ENCODE assay signal across 8 cellular contexts in the genomic region with DNA sequence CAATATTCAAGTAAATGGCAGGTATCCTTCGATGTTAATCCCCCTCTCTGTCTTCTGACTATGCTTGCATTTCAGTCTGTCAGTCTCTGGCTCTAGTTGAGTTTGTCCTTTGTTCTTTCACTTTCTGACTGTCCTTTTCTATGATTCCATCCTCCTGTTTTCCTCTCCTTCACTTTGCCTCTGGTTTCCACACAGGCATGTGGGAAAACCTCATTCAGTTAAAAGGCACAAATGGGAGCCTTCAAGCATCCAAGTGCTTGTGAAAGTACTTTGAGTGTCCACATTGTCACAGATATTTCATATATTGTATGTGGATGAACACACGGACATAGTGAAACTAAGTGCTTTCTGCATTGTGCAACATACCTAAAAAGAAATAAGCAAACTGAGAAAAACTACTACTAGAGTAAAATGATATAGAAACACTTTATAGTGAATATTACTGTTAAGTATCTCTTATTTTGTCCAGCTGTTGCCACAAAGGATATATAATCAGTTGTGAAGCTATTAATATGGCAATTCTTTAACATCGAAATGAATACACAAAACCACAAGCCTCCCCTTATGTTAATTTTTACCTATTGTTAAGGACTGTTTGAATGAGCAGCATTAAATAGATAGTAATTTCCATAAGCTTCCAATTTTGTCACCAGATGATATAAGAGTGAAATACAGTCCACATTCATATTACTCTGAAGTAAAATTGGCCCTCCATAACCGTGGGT.
DNase-seq lines count a peak whose midpoint lies in the region; ATAC-seq and TF ChIP-seq lines count a peak whose summit lies in the region.

No MANE protein-coding gene starts in this region.

- TF ChIP-seq EP300 in transverse colon (IDR thresholded peaks at IDR 0.05; ENCODE audit: low read depth), result no peak

- H3K36me3 ChIP-seq in breast epithelium (no peaks in the 10 kb centered on the region), mammary epithelial cell (ENCODE audit: insufficient read depth, low read length) (peaks cover 17% of the 10 kb centered on the region), transverse colon (peaks cover 0 to 21% (median 3%) of the 10 kb centered on the region in 4 donors)

- intact Hi-C loops in breast epithelium (cut with DNase I; ENCODE audit: low total_unique reads), result no loop called here
- intact Hi-C loops in mammary epithelial cell (cut with micrococcal nuclease), result no loop called here
- intact Hi-C loops in activated T-helper 2 cell treated with anti-CD3 and anti-CD28 coated beads, Interferon-gamma antibody, Interleukin-2, Interleukin-4, amounts not matched to agents 10 μg/mL and 5 μg/mL and 100 μg/mL, durations not matched to agents 14 hours and 24 hours and 36 hours (cut with micrococcal nuclease), result no loop called here
- intact Hi-C loops in transverse colon (cut with DNase I; ENCODE audit: low total_unique reads), result no loop called here

- H3K27me3 Mint-ChIP-seq in activated T-helper 2 cell treated with anti-CD3 and anti-CD28 coated beads, Interferon-gamma antibody, Interleukin-2, Interleukin-4, amounts not matched to agents 10 μg/mL and 5 μg/mL and 100 μg/mL, durations not matched to agents 14 hours and 24 hours and 36 hours (ENCODE audit: low read depth), result no peaks in the 10 kb centered on the region

- H3K27ac ChIP-seq in breast epithelium (peak overlapping the region; percentile 15 to 22), mammary epithelial cell (ENCODE audit: insufficient read depth, low read depth, low read length) (no peak overlapping the region), transverse colon (peak overlapping the region in 3 of 4 donors; percentile 1 to 44 (median 17))

- no TSS peak for BruUV-seq in mammary epithelial cell (replicated peaks; lab: Mats Ljungman, UMichigan)

- no peaks in the 10 kb centered on the region for H4K20me1 ChIP-seq in mammary epithelial cell (ENCODE audit: insufficient read depth, low read length)

- dilution Hi-C loops in mammary epithelial cell (cut with HindIII; ENCODE audit: low sequenced_read_pairs), result loop anchor here (5.0 kb wide), 1 partner anchor 72 kb away; no protein-coding TSS in a partner anchor

- H3K9ac ChIP-seq in mammary epithelial cell (ENCODE audit: insufficient read depth, low read length), result no peak overlapping the region

- ATAC-seq in HG02885 (IDR thresholded peaks at IDR 0.05; ENCODE audit: poor library complexity, unreplicated experiment), result peak; percentile 34

- H3K36me3 Mint-ChIP-seq in activated T-helper 2 cell treated with anti-CD3 and anti-CD28 coated beads, Interferon-gamma antibody, Interleukin-2, Interleukin-4, amounts not matched to agents 10 μg/mL and 5 μg/mL and 100 μg/mL, durations not matched to agents 14 hours and 24 hours and 36 hours (ENCODE audit: low read depth), result peaks cover 43% of the 10 kb centered on the region

- H3K79me2 ChIP-seq in mammary epithelial cell (ENCODE audit: insufficient read depth, low read length), result peaks cover 42% of the 10 kb centered on the region

- no peak overlapping the region for H2AFZ ChIP-seq in mammary epithelial cell (ENCODE audit: low read depth, low read length)

- H3K4me3 ChIP-seq in breast epithelium (no peak overlapping the region), mammary epithelial cell (replicated peaks in 1 of 3; ENCODE audit: insufficient read depth in 1 of 3, low read depth in 2 of 3, low read length in 3 of 3) (no peak overlapping the region), transverse colon (no peak overlapping the region)

- H3K27me3 ChIP-seq in breast epithelium (no peaks in the 10 kb centered on the region), mammary epithelial cell (ENCODE audit: insufficient read depth, low read length) (no peaks in the 10 kb centered on the region), transverse colon (no peaks in the 10 kb centered on the region)

- DNase-seq in breast epithelium (ENCODE audit: low spot score in 2 of 2) (no peak), mammary epithelial cell (no peak), transverse colon (no peak), NCI-H146 (lab: John Stamatoyannopoulos, UW) (no peak), putamen (ENCODE audit: low spot score) (no peak), occipital lobe (lab: John Stamatoyannopoulos, UW) (no peak)
- no peak for DNase-seq in activated T-helper 2 cell treated with anti-CD3 and anti-CD28 coated beads, Interferon-gamma antibody, Interleukin-2, Interleukin-4, amounts not matched to agents 10 μg/mL and 5 μg/mL and 100 μg/mL, durations not matched to agents 14 hours and 24 hours and 36 hours (ENCODE audit: low spot score)

- peaks cover 0 to 16% of the 10 kb centered on the region in 2 donors for H3K4me1 ChIP-seq in breast epithelium
- peaks cover 13% of the 10 kb centered on the region for H3K4me1 ChIP-seq in mammary epithelial cell (ENCODE audit: insufficient read depth, low read length)
- H3K4me1 ChIP-seq in transverse colon, result peaks cover 5 to 53% (median 18%) of the 10 kb centered on the region in 4 donors

- H3K9me3 ChIP-seq in breast epithelium (no peaks in the 10 kb centered on the region), mammary epithelial cell (replicated peaks; ENCODE audit: insufficient read depth, low read length) (no peaks in the 10 kb centered on the region), transverse colon (no peaks in the 10 kb centered on the region)

- no peak for TF ChIP-seq POLR2A in breast epithelium (IDR thresholded peaks at IDR 0.05)
- TF ChIP-seq POLR2A in transverse colon (IDR thresholded peaks at IDR 0.05), result no peak

- H3K4me3 Mint-ChIP-seq in activated T-helper 2 cell treated with anti-CD3 and anti-CD28 coated beads, Interferon-gamma antibody, Interleukin-2, Interleukin-4, amounts not matched to agents 10 μg/mL and 5 μg/mL and 100 μg/mL, durations not matched to agents 14 hours and 24 hours and 36 hours (ENCODE audit: low read depth), result peak overlapping the region; percentile 60

- WGBS in mammary epithelial cell (ENCODE audit: low coverage, missing lambda C conversion rate), result 77% methylated on average over 4 of the region's 4 CpGs
- 76 to 78% methylated on average over 4 of the region's 4 CpGs for WGBS in transverse colon (ENCODE audit: low coverage in 1 of 2), 2 donors

- peak overlapping the region; percentile 46 for H3K27ac Mint-ChIP-seq in activated T-helper 2 cell treated with anti-CD3 and anti-CD28 coated beads, Interferon-gamma antibody, Interleukin-2, Interleukin-4, amounts not matched to agents 10 μg/mL and 5 μg/mL and 100 μg/mL, durations not matched to agents 14 hours and 24 hours and 36 hours

- H3K4me2 ChIP-seq in mammary epithelial cell (ENCODE audit: insufficient read depth, low read depth, low read length), result no peak overlapping the region

- TF ChIP-seq CTCF in breast epithelium (IDR thresholded peaks at IDR 0.05) (no peak), mammary epithelial cell (conservative IDR thresholded peaks at IDR 0.05 in 1 of 2, IDR thresholded peaks at IDR 0.05 in 1 of 2; ENCODE audit: extremely low read depth in 1 of 2, insufficient read depth in 1 of 2, low read depth in 1 of 2, low read length in 2 of 2) (no peak), transverse colon (IDR thresholded peaks at IDR 0.05) (no peak)

- in situ Hi-C loops in mammary epithelial cell (cut with MboI; ENCODE audit: low sequenced_read_pairs in 2 of 2), result loop anchor here in 1 of 2 donors (25.0 kb wide), 1 partner anchor 507 kb away; no protein-coding TSS in a partner anchor
- in situ Hi-C loops in transverse colon (cut with MboI; ENCODE audit: low pct_ligation_motif_present in 1 of 4, low pct_unique_long_range_greater_than_20kb in 1 of 4, low sequenced_read_pairs in 3 of 4), result loop anchor here in 3 of 4 donors (25.0 kb wide), 3 partner anchors 257 to 507 kb away; a partner anchor contains a TSS

- H3K4me1 Mint-ChIP-seq in activated T-helper 2 cell treated with anti-CD3 and anti-CD28 coated beads, Interferon-gamma antibody, Interleukin-2, Interleukin-4, amounts not matched to agents 10 μg/mL and 5 μg/mL and 100 μg/mL, durations not matched to agents 14 hours and 24 hours and 36 hours (ENCODE audit: low read depth), result peaks cover 37% of the 10 kb centered on the region

- H3K9me3 Mint-ChIP-seq in activated T-helper 2 cell treated with anti-CD3 and anti-CD28 coated beads, Interferon-gamma antibody, Interleukin-2, Interleukin-4, amounts not matched to agents 10 μg/mL and 5 μg/mL and 100 μg/mL, durations not matched to agents 14 hours and 24 hours and 36 hours, result no peaks in the 10 kb centered on the region

- CTCF ChIA-PET in mammary epithelial cell (lab: Charles Lee; ENCODE audit: low non-redundant PET), result no interaction called here
